Comparison of ENCODE assay signal across 18 cellular contexts in the genomic region with DNA sequence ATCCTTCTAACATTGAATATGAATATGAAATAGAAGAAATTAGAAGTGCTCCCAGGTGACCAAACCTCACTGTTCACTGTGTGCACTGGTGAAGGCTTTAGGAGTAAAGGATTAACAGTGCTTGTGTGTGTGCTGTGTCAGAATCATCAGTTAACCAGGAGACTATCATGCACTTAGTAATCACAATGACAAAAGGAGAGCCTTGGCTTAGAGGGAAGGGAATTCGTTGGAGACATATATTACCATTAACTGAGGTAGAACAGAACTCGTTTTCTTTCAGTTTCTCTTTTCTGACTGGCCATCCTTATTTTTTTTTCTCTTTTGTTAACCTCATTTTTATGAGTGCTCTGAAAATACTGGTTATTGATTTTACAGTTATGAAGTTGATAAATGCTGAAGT.
"Had no signal": no experiment of that assay in that cellular context is flagged by ENCODE, and none has a peak within 500 bp of the region (broad histone marks: within the 10 kb centered on the region; RNA-seq: fewer than 3 reads in every experiment).

No MANE protein-coding gene starts in this region.

- H3K4me1 Mint-ChIP-seq: naive thymus-derived CD4-positive, alpha-beta T cell; stimulated activated effector memory CD8-positive, alpha-beta T cell treated with anti-CD3 and anti-CD28 coated beads, Interleukin-12 subunit alpha, Interleukin-12 subunit beta, amount 100 ng/mL, for 72 hours; stimulated activated naive CD8-positive, alpha-beta T cell treated with anti-CD3 and anti-CD28 coated beads, Interleukin-15, amount 100 ng/mL, for 72 hours had no signal

- H3K4me1 ChIP-seq: suprapubic skin, tibial nerve had no signal

- H3K27me3 ChIP-seq: suprapubic skin, tibial nerve had no signal

- ATAC-seq: activated naive CD4-positive, alpha-beta T cell treated with anti-CD3 and anti-CD28 coated beads, Interleukin-2, amount 50 U/mL, for 72 hours; left lobe of liver; naive thymus-derived CD4-positive, alpha-beta T cell; sciatic nerve; stimulated activated effector memory CD8-positive, alpha-beta T cell treated with anti-CD3 and anti-CD28 coated beads, Interleukin-12 subunit alpha, Interleukin-12 subunit beta, amount 100 ng/mL, for 72 hours; stimulated activated naive CD8-positive, alpha-beta T cell treated with anti-CD3 and anti-CD28 coated beads, Interleukin-15, amount 100 ng/mL, for 72 hours had no signal

- H3K36me3 ChIP-seq: suprapubic skin, tibial nerve had no signal

- H3K9me3 ChIP-seq: suprapubic skin, tibial nerve had no signal

- H3K4me3 Mint-ChIP-seq: brain; dendritic cell treated with granulocyte-macrophage colony-stimulating factor and Interleukin-4, amounts not matched to agents 40 ng/mL and 50 ng/mL, for 4 days; naive thymus-derived CD4-positive, alpha-beta T cell; stimulated activated effector memory CD8-positive, alpha-beta T cell treated with anti-CD3 and anti-CD28 coated beads, Interleukin-12 subunit alpha, Interleukin-12 subunit beta, amount 100 ng/mL, for 72 hours; stimulated activated naive CD8-positive, alpha-beta T cell treated with anti-CD3 and anti-CD28 coated beads, Interleukin-15, amount 100 ng/mL, for 72 hours had no signal

- H3K27ac Mint-ChIP-seq: activated naive CD4-positive, alpha-beta T cell treated with anti-CD3 and anti-CD28 coated beads, Interleukin-2, amount 50 U/mL, for 72 hours; brain; dendritic cell treated with granulocyte-macrophage colony-stimulating factor and Interleukin-4, amounts not matched to agents 40 ng/mL and 50 ng/mL, for 4 days; naive thymus-derived CD4-positive, alpha-beta T cell; stimulated activated effector memory CD8-positive, alpha-beta T cell treated with anti-CD3 and anti-CD28 coated beads, Interleukin-12 subunit alpha, Interleukin-12 subunit beta, amount 100 ng/mL, for 72 hours; stimulated activated naive CD8-positive, alpha-beta T cell treated with anti-CD3 and anti-CD28 coated beads, Interleukin-15, amount 100 ng/mL, for 72 hours had no signal

- H3K27ac ChIP-seq: suprapubic skin, tibial nerve had no signal

- DNase-seq: activated T-cell treated with anti-CD3 and anti-CD28 coated beads, Interleukin-2, amount 50 U/mL, for 1 hour; aorta; effector CD4-positive, alpha-beta T cell; erythroblast; foreskin fibroblast; naive thymus-derived CD4-positive, alpha-beta T cell; small intestine; stimulated activated CD4-positive, alpha-beta T cell treated with anti-CD3 and anti-CD28 coated beads, Interleukin-2, amount 100 ng/mL, for 24 hours; stimulated activated naive CD8-positive, alpha-beta T cell treated with anti-CD3 and anti-CD28 coated beads, Interleukin-15, amount 100 ng/mL, for 72 hours had no signal

- H3K36me3 Mint-ChIP-seq: activated naive CD4-positive, alpha-beta T cell treated with anti-CD3 and anti-CD28 coated beads, Interleukin-2, amount 50 U/mL, for 72 hours; brain; naive thymus-derived CD4-positive, alpha-beta T cell; stimulated activated effector memory CD8-positive, alpha-beta T cell treated with anti-CD3 and anti-CD28 coated beads, Interleukin-12 subunit alpha, Interleukin-12 subunit beta, amount 100 ng/mL, for 72 hours had no signal

- H3K27me3 Mint-ChIP-seq: dendritic cell treated with granulocyte-macrophage colony-stimulating factor and Interleukin-4, amounts not matched to agents 40 ng/mL and 50 ng/mL, for 4 days; naive thymus-derived CD4-positive, alpha-beta T cell had no signal

- H3K4me3 ChIP-seq: lung, suprapubic skin, tibial nerve had no signal
